Comparison of ENCODE assay signal across 24 cellular contexts in the genomic region with DNA sequence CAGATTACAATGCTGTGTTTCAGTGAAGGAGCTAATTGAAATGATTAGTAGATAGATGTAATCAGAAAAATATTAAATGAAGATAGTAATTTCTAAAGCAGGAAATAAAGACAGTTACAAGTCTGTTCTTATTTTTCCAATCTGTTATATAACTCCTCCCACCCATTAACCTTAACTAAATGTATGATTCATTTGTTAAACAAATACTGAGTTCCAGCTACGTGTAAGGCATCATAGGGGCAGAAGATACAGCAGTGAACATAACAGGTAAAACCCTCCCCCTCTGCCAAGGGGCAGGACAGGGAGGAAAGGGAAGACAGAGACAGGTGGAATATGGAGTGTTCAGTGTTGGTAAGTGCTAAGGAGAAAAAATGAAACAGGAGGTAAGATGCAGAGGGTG. TPM values are rescaled to one million over a fixed set of nuclear protein-coding genes. Genes with fewer than 3 reads are reported as not detected.
A peak's percentile ranks its signal among the peaks of the same experiment; 100 is the strongest.
DNase-seq lines count a peak whose midpoint lies in the region; FAIRE-seq and TF ChIP-seq lines count a peak whose summit lies in the region.
"Had no signal": no experiment of that assay in that cellular context is flagged by ENCODE, and none has a peak within 500 bp of the region (broad histone marks: within the 10 kb centered on the region; RNA-seq: fewer than 3 reads in every experiment).

A gene (plus strand): TSS at position 231 of the 400 bp plus-strand sequence. CDS start 9,344 bp downstream, outside the sequence.

- POLR2A ChIA-PET in RWPE1 (lab: Yijun Ruan, JAX; ENCODE audit: low non-redundant PET) = no interaction called here

- no peak within 1 kb of the TSS for H4K8ac ChIP-seq in H9 (replicated peaks; ENCODE audit: insufficient read length, low read depth, low read length)

- H2BK12ac ChIP-seq in H9 (ENCODE audit: insufficient read length, low read depth, low read length) = no peak within 1 kb of the TSS

- H3K4me2 ChIP-seq in H9 (ENCODE audit: insufficient read depth, insufficient read length, low read length) = peak within 1 kb of the TSS; percentile 5

- H3T11ph ChIP-seq in H9 (ENCODE audit: low read length) = no peak within 1 kb of the TSS

- H3K27me3 Mint-ChIP-seq in H9 (ENCODE audit: low read depth) = no peaks in the 10 kb centered on the region
- H3K27me3 Mint-ChIP-seq: activated CD4-positive, alpha-beta T cell treated with anti-CD3 and anti-CD28 coated beads, Interleukin-2, amount 10 ng/mL, durations not matched to agents 24 days and 14 days had no signal

- no peaks in the 10 kb centered on the region for H3K79me2 ChIP-seq in H9 (ENCODE audit: insufficient read depth, low read length)

- H2BK15ac ChIP-seq in H9 (ENCODE audit: low read depth, low read length) = no peak within 1 kb of the TSS

- peak within 1 kb of the TSS in 1 of 2 experiments; percentile 12; a peak in 2 of 5 replicates for H3K4me3 Mint-ChIP-seq in H9
- H3K4me3 Mint-ChIP-seq: activated CD4-positive, alpha-beta T cell treated with anti-CD3 and anti-CD28 coated beads, Interleukin-2, amount 10 ng/mL, durations not matched to agents 24 days and 14 days; mesothelial cell of epicardium had no signal

- H3K4ac ChIP-seq in H9 (ENCODE audit: low read depth, low read length) = no peak within 1 kb of the TSS

- H3K14ac ChIP-seq in H9 (ENCODE audit: insufficient read depth, low read length) = no peak within 1 kb of the TSS

- no peak within 1 kb of the TSS for H4K91ac ChIP-seq in H9 (ENCODE audit: insufficient read length, low read depth, low read length)

- H3K27me3 ChIP-seq in H9 (ENCODE audit: insufficient read depth, low read length) = no peaks in the 10 kb centered on the region
- H3K27me3 ChIP-seq: ascending aorta had no signal

- peaks cover 7 to 19% (median 16%) of the 10 kb centered on the region in 3 experiments; a peak in 6 of 7 replicates for H3K36me3 Mint-ChIP-seq in H9 (ENCODE audit: insufficient read depth in 1 of 3, low read depth in 3 of 3)

- H2AK5ac ChIP-seq in H9 (ENCODE audit: insufficient read length, low read length) = no peak within 1 kb of the TSS

- no peaks in the 10 kb centered on the region for H3K79me1 ChIP-seq in H9 (ENCODE audit: insufficient read depth, low read depth, low read length, poor library complexity, severe bottlenecking)

- no peak within 1 kb of the TSS for H3K18ac ChIP-seq in H9 (ENCODE audit: insufficient read length, low read depth, low read length)

- peaks cover 3 to 9% of the 10 kb centered on the region in 2 experiments for H3K4me1 Mint-ChIP-seq in H9
- H3K4me1 Mint-ChIP-seq: mesothelial cell of epicardium had no signal

- peaks cover 2% of the 10 kb centered on the region for H3K23me2 ChIP-seq in H9 (ENCODE audit: insufficient read length, low read depth, low read length, poor library complexity, severe bottlenecking)

- H3K27ac ChIP-seq in H9 (ENCODE audit: insufficient read length, low read depth, low read length) = no peak within 1 kb of the TSS
- H3K27ac ChIP-seq in RWPE1 = no peak within 1 kb of the TSS; the same call in 1 of the 2 replicates
- H3K27ac ChIP-seq: ascending aorta, coronary artery had no signal

- peaks cover 7% of the 10 kb centered on the region; the same call in 1 of the 2 replicates for H3K4me1 ChIP-seq in H9 (ENCODE audit: insufficient read depth, low read length)
- H3K4me1 ChIP-seq: ascending aorta had no signal

- no peak within 1 kb of the TSS for H4K5ac ChIP-seq in H9 (ENCODE audit: insufficient read length, low read depth, low read length)

- DNase-seq in H9 = no peak
- DNase-seq in RWPE1 (ENCODE audit: low spot score) = peak; percentile 15
- peak; percentile 59 for DNase-seq in renal cortical epithelial cell (ENCODE audit: low read depth)
- no peak for DNase-seq in NOMO-1 treated with dmso at 0.1 percent for 144 hours (lab: John Stamatoyannopoulos, UW; ENCODE audit: unreplicated experiment)
- no peak for DNase-seq in DMS 273 (lab: John Stamatoyannopoulos, UW; ENCODE audit: unreplicated experiment)
- no peak for DNase-seq in NCI-H446 treated with DMSO at 0.1 percent for 48 hours (lab: John Stamatoyannopoulos, UW)
- DNase-seq: activated CD4-positive, alpha-beta T cell treated with anti-CD3 and anti-CD28 coated beads, Interleukin-2, amount 10 ng/mL, durations not matched to agents 24 days and 14 days; activated naive CD4-positive, alpha-beta T cell treated with Interleukin-2 at 50 U/mL for 16 hours; DMS153; erythroblast; KG1; NCI-H524; stimulated activated CD4-positive, alpha-beta T cell treated with anti-CD3 and anti-CD28 coated beads, Interleukin-4, amount 100 ng/mL, for 24 hours; T1000 had no signal

- H2BK120ac ChIP-seq in H9 (ENCODE audit: low read depth, low read length, poor library complexity, severe bottlenecking) = no peak within 1 kb of the TSS

- no peak within 1 kb of the TSS for H3K23ac ChIP-seq in H9 (ENCODE audit: insufficient read length, low read depth, low read length)

- CTCF ChIA-PET in RWPE1 (lab: Yijun Ruan, JAX) = interaction anchor here (0.5 to 0.7 kb wide), 2 partner anchors 17 to 260 kb away, joined by 3 read pairs; no protein-coding TSS in a partner anchor

- H3K9me3 Mint-ChIP-seq in H9 = no peaks in the 10 kb centered on the region
- H3K9me3 Mint-ChIP-seq: activated CD4-positive, alpha-beta T cell treated with anti-CD3 and anti-CD28 coated beads, Interleukin-2, amount 10 ng/mL, durations not matched to agents 24 days and 14 days; mesothelial cell of epicardium had no signal

- H2BK5ac ChIP-seq in H9 (ENCODE audit: insufficient read length, low read length) = no peak within 1 kb of the TSS

- H4K20me1 ChIP-seq in H9 (ENCODE audit: control insufficient read depth, insufficient read depth, insufficient read length) = no peaks in the 10 kb centered on the region

- no peak within 1 kb of the TSS for H3K9ac ChIP-seq in H9 (ENCODE audit: extremely low read depth, insufficient read length, low read length)

- no peak within 1 kb of the TSS for H2AFZ ChIP-seq in H9 (ENCODE audit: low read length)

- FAIRE-seq in islet of Langerhans (lab: Jason Lieb, UNC) = peak; percentile 93
- FAIRE-seq: GM18507, GM19239 had no signal

- TF ChIP-seq CTCF in H9 (conservative IDR thresholded peaks at IDR 0.05) (no peak), RWPE1 (conservative IDR thresholded peaks at IDR 0.05; ENCODE audit: low read depth) (no peak)

- H3K56ac ChIP-seq in H9 (ENCODE audit: insufficient read length, low read depth, low read length) = no peak within 1 kb of the TSS

- no peak within 1 kb of the TSS for H2BK20ac ChIP-seq in H9 (ENCODE audit: low read depth, low read length, poor library complexity, severe bottlenecking)

- peak within 1 kb of the TSS in 2 of 3 experiments; percentile 45 to 88; a peak in 3 of 7 replicates for H3K27ac Mint-ChIP-seq in H9
- H3K27ac Mint-ChIP-seq: activated CD4-positive, alpha-beta T cell treated with anti-CD3 and anti-CD28 coated beads, Interleukin-2, amount 10 ng/mL, durations not matched to agents 24 days and 14 days; mesothelial cell of epicardium had no signal

- WGBS in H9 (ENCODE audit: extremely low coverage, insufficient read length, low lambda C conversion rate) = no CpG with 5 or more reads among the region's 1 CpG

- no peaks in the 10 kb centered on the region for H3K9me3 ChIP-seq in H9 (ENCODE audit: control insufficient read depth, low read depth, low read length)
- H3K9me3 ChIP-seq: ascending aorta had no signal

RNA-seq across cellular contexts. Expression of the gene that starts here (rescaled TPM):
- not detected in 2 replicates for total RNA-seq in H9 (2021)
- not detected in 2 replicates for total RNA-seq in renal cortical epithelial cell
- total RNA-seq: activated CD4-positive, alpha-beta T cell treated with anti-CD3 and anti-CD28 coated beads, Interleukin-2, amount 10 ng/mL, durations not matched to agents 24 days and 14 days; ascending aorta; glomerular endothelial cell; mesothelial cell of epicardium; OCI-LY7; SK-MEL-5; temporal lobe had no signal

Comparison
In these comparisons a context has a peak if more than half of its experiments do, and no peak if none do; other contexts are left out.
1. Peak in DNase-seq in renal cortical epithelial cell; RNA of the gene not detected or under 1 TPM.